In genomic region chr3:30258426-30259392, GRCh38 we compare ENCODE assay signal across 1 cellular context.
TF ChIP-seq lines count a peak whose summit lies in the region.

No MANE protein-coding gene starts in this region.

TF ChIP-seq in HepG2, 621 proteins besides CTCF, POLR2A, EP300 and RAD21 (continued from another document):
- TF ChIP-seq SKIL (CRISPR knock-in tag; IDR thresholded peaks at IDR 0.05; ENCODE audit: borderline replicate concordance) (peak; percentile 79; the same call in 1 of the 2 replicates), ZNF891 (CRISPR knock-in tag; IDR thresholded peaks at IDR 0.05) (no peak), ZSCAN9 (CRISPR knock-in tag; IDR thresholded peaks at IDR 0.05; ENCODE audit: borderline replicate concordance) (peak; percentile 46; the same call in 1 of the 2 replicates), EHMT2 (IDR thresholded peaks at IDR 0.05; ENCODE audit: borderline replicate concordance, low read depth, low read length) (peak; percentile 82; the same call in 1 of the 2 replicates), ZNF430 (CRISPR knock-in tag; IDR thresholded peaks at IDR 0.05) (peak; percentile 66; the same call in 1 of the 2 replicates), MED8 (CRISPR knock-in tag; IDR thresholded peaks at IDR 0.05; ENCODE audit: insufficient replicate concordance) (peak; percentile 98), ZNF616 (CRISPR knock-in tag; IDR thresholded peaks at IDR 0.05; ENCODE audit: low read depth) (no peak), PLSCR1 (CRISPR knock-in tag; IDR thresholded peaks at IDR 0.05; ENCODE audit: borderline replicate concordance) (no peak), ZNF800 (CRISPR knock-in tag; IDR thresholded peaks at IDR 0.05) (peak; percentile 48; the same call in 1 of the 2 replicates), SOX6 (IDR thresholded peaks at IDR 0.05) (no peak), SOX6 (CRISPR knock-in tag; IDR thresholded peaks at IDR 0.05) (peak; percentile 99), ZSCAN5A (CRISPR knock-in tag; IDR thresholded peaks at IDR 0.05; ENCODE audit: borderline replicate concordance) (peak; percentile 98; the same call in 1 of the 2 replicates), HMG20A (CRISPR knock-in tag; IDR thresholded peaks at IDR 0.05; ENCODE audit: borderline replicate concordance) (peak; percentile 98), ZBTB26 (CRISPR knock-in tag; IDR thresholded peaks at IDR 0.05; ENCODE audit: borderline replicate concordance) (peak; percentile 83), ZNF510 (CRISPR knock-in tag; IDR thresholded peaks at IDR 0.05; ENCODE audit: low read depth) (no peak), ZFX (CRISPR knock-in tag; IDR thresholded peaks at IDR 0.05; ENCODE audit: low read depth) (peak; percentile 72; the same call in 1 of the 2 replicates), MXD3 (CRISPR knock-in tag; IDR thresholded peaks at IDR 0.05) (no peak), BCL3 (CRISPR knock-in tag; IDR thresholded peaks at IDR 0.05) (peak; percentile 80; the same call in 1 of the 2 replicates), PAF1 (CRISPR knock-in tag; IDR thresholded peaks at IDR 0.05) (no peak), UBTF (CRISPR knock-in tag; IDR thresholded peaks at IDR 0.05) (0 out of 2 replicates have a peak, but pooled peaks have one; percentile 51), NR2F6 (IDR thresholded peaks at IDR 0.05) (peak; percentile 90), NR2F6 (CRISPR knock-in tag; IDR thresholded peaks at IDR 0.05) (peak; percentile 84), REPIN1 (CRISPR knock-in tag; IDR thresholded peaks at IDR 0.05; ENCODE audit: borderline replicate concordance, low read depth) (peak; percentile 93), THAP7 (CRISPR knock-in tag; IDR thresholded peaks at IDR 0.05) (no peak), E2F5 (CRISPR knock-in tag; conservative IDR thresholded peaks at IDR 0.05) (no peak), SP4 (CRISPR knock-in tag; IDR thresholded peaks at IDR 0.05) (no peak), ZNF382 (CRISPR knock-in tag; IDR thresholded peaks at IDR 0.05; ENCODE audit: borderline replicate concordance) (no peak), ZNF782 (CRISPR knock-in tag; IDR thresholded peaks at IDR 0.05; ENCODE audit: borderline replicate concordance) (no peak), ZNF367 (CRISPR knock-in tag; IDR thresholded peaks at IDR 0.05; ENCODE audit: borderline replicate concordance) (no peak), ZNF775 (CRISPR knock-in tag; IDR thresholded peaks at IDR 0.05; ENCODE audit: borderline replicate concordance) (no peak), POLR2AphosphoS2 (IDR thresholded peaks at IDR 0.05; ENCODE audit: low read depth, low read length) (no peak), ELF1 (CRISPR knock-in tag; IDR thresholded peaks at IDR 0.05) (peak; percentile 57; the same call in 1 of the 2 replicates), SIN3A (IDR thresholded peaks at IDR 0.05; ENCODE audit: borderline replicate concordance, low read depth, low read length) (no peak), ZNF75D (CRISPR knock-in tag; IDR thresholded peaks at IDR 0.05; ENCODE audit: borderline replicate concordance) (no peak), CCAR2 (optimal IDR thresholded peaks at IDR 0.05; ENCODE audit: low read depth, low read length) (no peak), TRIM24 (CRISPR knock-in tag; IDR thresholded peaks at IDR 0.05) (peak; percentile 35; the same call in 1 of the 2 replicates), HNRNPK (IDR thresholded peaks at IDR 0.05; ENCODE audit: low read depth, low read length, poor library complexity, severe bottlenecking) (peak; percentile 16)
